ENCODE assay signal across 25 cellular contexts in the genomic region with DNA sequence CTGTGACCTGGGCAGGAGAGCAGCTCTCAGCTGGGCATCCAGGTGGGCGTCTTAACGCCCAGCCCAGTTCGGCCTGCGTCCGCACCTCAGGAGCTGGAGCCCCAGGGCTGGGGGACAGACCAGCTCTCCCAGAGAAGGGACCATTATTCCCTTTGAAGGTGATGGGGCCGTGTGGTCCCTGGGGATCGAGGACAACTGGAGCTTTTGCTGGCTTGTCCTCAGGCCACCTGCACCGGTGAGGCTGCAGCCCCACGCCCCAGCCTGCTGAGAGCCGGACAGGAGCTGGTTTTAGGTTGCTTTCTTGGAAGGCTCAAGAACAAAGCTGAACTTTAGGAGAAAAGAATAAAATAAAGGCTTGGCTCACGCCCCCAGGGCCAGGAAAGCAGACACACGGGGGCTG. TPM values are rescaled to one million over a fixed set of nuclear protein-coding genes. Genes with fewer than 3 reads are reported as not detected.
A peak's percentile ranks its signal among the peaks of the same experiment; 100 is the strongest.
DNase-seq lines count a peak whose midpoint lies in the region; ATAC-seq, FAIRE-seq and TF ChIP-seq lines count a peak whose summit lies in the region.
"Had no signal": no experiment of that assay in that cellular context is flagged by ENCODE, and none has a peak within 500 bp of the region (broad histone marks: within the 10 kb centered on the region; RNA-seq: fewer than 3 reads in every experiment).

No MANE protein-coding gene starts in this region.

- peaks cover 73% of the 10 kb centered on the region for H3K4me1 ChIP-seq in A549
- H3K4me1 ChIP-seq in psoas muscle = peaks cover 38% of the 10 kb centered on the region

- no peak overlapping the region for H3K27ac Mint-ChIP-seq in mesothelial cell of epicardium
- H3K27ac Mint-ChIP-seq: activated naive CD4-positive, alpha-beta T cell treated with anti-CD3 and anti-CD28 coated beads, Interleukin-2, amount 50 U/mL, for 24 hours; activated T-cell treated with anti-CD3 and anti-CD28 coated beads, Interleukin-2, amount 50 U/mL, for 72 hours; CD4-positive, alpha-beta T cell had no signal

- TF ChIP-seq CTCF in A549 (IDR thresholded peaks at IDR 0.05) (no peak), psoas muscle (IDR thresholded peaks at IDR 0.05) (no peak), mesothelial cell of epicardium (IDR thresholded peaks at IDR 0.05; ENCODE audit: unreplicated experiment) (no peak)

- H3K36me3 ChIP-seq in psoas muscle (ENCODE audit: insufficient read depth in 1 of 2, low read depth in 1 of 2) = peaks cover 3 to 12% of the 10 kb centered on the region in 2 donors
- H3K36me3 ChIP-seq: ovary had no signal

- no peak for ATAC-seq in A549
- no peak for ATAC-seq in GM19463 (IDR thresholded peaks at IDR 0.05; ENCODE audit: unreplicated experiment)
- ATAC-seq in psoas muscle = no peak
- ATAC-seq: activated CD4-positive, CD25-positive, alpha-beta regulatory T cell treated with anti-CD3 and anti-CD28 coated beads, Interleukin-2, amount 50 U/mL, for 24 hours; esophagus mucosa had no signal

- no peak overlapping the region for H3K4me3 Mint-ChIP-seq in mesothelial cell of epicardium
- H3K4me3 Mint-ChIP-seq: activated naive CD4-positive, alpha-beta T cell treated with anti-CD3 and anti-CD28 coated beads, Interleukin-2, amount 50 U/mL, for 24 hours; activated T-cell treated with anti-CD3 and anti-CD28 coated beads, Interleukin-2, amount 50 U/mL, for 72 hours; CD4-positive, alpha-beta T cell had no signal

- no peaks in the 10 kb centered on the region for H3K36me3 Mint-ChIP-seq in mesothelial cell of epicardium

- TF ChIP-seq EP300 in A549 (IDR thresholded peaks at IDR 0.05) = no peak

- 90% methylated on average over 11 of the region's 12 CpGs for WGBS in A549 (ENCODE audit: missing lambda C conversion rate)
- WGBS in psoas muscle, 3 donors = 79 to 93% (median 84%) methylated on average over 12 of the region's 12 CpGs

- peak overlapping the region; percentile 98 for H3K4me2 ChIP-seq in A549

- TF ChIP-seq RAD21 in A549 (conservative IDR thresholded peaks at IDR 0.05 in 1 of 2, IDR thresholded peaks at IDR 0.05 in 1 of 2) = no peak

- intact Hi-C loops in psoas muscle (cut with DNase I) = no loop called here

- H3K9me3 ChIP-seq in A549 (no peaks in the 10 kb centered on the region), psoas muscle (no peaks in the 10 kb centered on the region)
- H3K9me3 ChIP-seq: ovary had no signal

- DNase-seq in A549 (ENCODE audit: low read depth in 1 of 2, low spot score in 1 of 2) (no peak), GM12891 (ENCODE audit: insufficient read length, low spot score) (peak; percentile 18), mesenteric fat pad (ENCODE audit: low spot score) (peak; percentile 64), CD1c-positive myeloid dendritic cell (ENCODE audit: extremely low spot score) (no peak), psoas muscle (no peak), mesothelial cell of epicardium (ENCODE audit: low spot score in 2 of 2, unreplicated experiment in 2 of 2) (no peak)
- DNase-seq: activated T-cell treated with anti-CD3 and anti-CD28 coated beads, Interleukin-2, amount 50 U/mL, for 72 hours; CD4-positive, alpha-beta T cell; cerebellar nuclear complex; effector CD8-positive, alpha-beta T cell; NCI-H146; NCI-H510A treated with DMSO at 0.1 percent for 48 hours; NK-92 treated with Interleukin-12 subunit alpha and Interleukin-12 subunit beta, amount 100 ng/mL, for 24 hours; ovary; right cardiac atrium; stimulated activated CD8-positive, alpha-beta memory T cell treated with anti-CD3 and anti-CD28 coated beads, Interleukin-4, amount 100 ng/mL, for 48 hours had no signal

- H3K27ac ChIP-seq in A549 (peak overlapping the region; percentile 99), angular gyrus (ENCODE audit: low read depth, low read length) (peak overlapping the region; percentile 19), psoas muscle (no peak overlapping the region)
- H3K27ac ChIP-seq: ovary had no signal

- no peaks in the 10 kb centered on the region for H3K9me3 Mint-ChIP-seq in mesothelial cell of epicardium
- H3K9me3 Mint-ChIP-seq: activated naive CD4-positive, alpha-beta T cell treated with anti-CD3 and anti-CD28 coated beads, Interleukin-2, amount 50 U/mL, for 24 hours; activated T-cell treated with anti-CD3 and anti-CD28 coated beads, Interleukin-2, amount 50 U/mL, for 72 hours; CD4-positive, alpha-beta T cell had no signal

- POLR2A ChIA-PET in A549 (lab: Yijun Ruan, JAX) = no interaction called here

- CTCF ChIA-PET in A549 (lab: Yijun Ruan, JAX) = interaction anchor here (1.0 to 6.3 kb wide), 5 partner anchors 11 to 87 kb away, joined by 3 to 44 read pairs (median 6); no protein-coding TSS in a partner anchor

- H3K4me3 ChIP-seq in A549 = no peak overlapping the region
- no peak overlapping the region for H3K4me3 ChIP-seq in psoas muscle
- H3K4me3 ChIP-seq: lung, ovary had no signal

- no peaks in the 10 kb centered on the region for H3K27me3 Mint-ChIP-seq in mesothelial cell of epicardium (ENCODE audit: low read depth)

- peaks cover 39% of the 10 kb centered on the region for H3K4me1 Mint-ChIP-seq in mesothelial cell of epicardium

- TF ChIP-seq POLR2A in A549 (IDR thresholded peaks at IDR 0.05; ENCODE audit: low read length) = no peak
- no peak for TF ChIP-seq POLR2A in GM12891 (IDR thresholded peaks at IDR 0.05; ENCODE audit: low read depth, low read length)

- no peak for FAIRE-seq in A549 (lab: Jason Lieb, UNC)
- FAIRE-seq in GM12891 (lab: Jason Lieb, UNC) = no peak
- FAIRE-seq: G401.6, HTR-8/SVneo, keratinocyte had no signal

- H3K27me3 ChIP-seq in psoas muscle (ENCODE audit: insufficient read depth in 3 of 3, low read length in 2 of 3) = no peaks in the 10 kb centered on the region
- H3K27me3 ChIP-seq: ovary had no signal

TF ChIP-seq in A549, 52 proteins besides CTCF, POLR2A, EP300 and RAD21 (continues in another document):
- TF ChIP-seq POLR2AphosphoS2 (conservative IDR thresholded peaks at IDR 0.05; ENCODE audit: low read length) (no peak), MAZ (IDR thresholded peaks at IDR 0.05; ENCODE audit: borderline replicate concordance, low read depth, low read length) (no peak), ZFP36 (IDR thresholded peaks at IDR 0.05; ENCODE audit: borderline replicate concordance, partially characterized antibody) (no peak), HOXB5 (CRISPR knock-in tag; IDR thresholded peaks at IDR 0.05) (no peak), ZC3H11A (IDR thresholded peaks at IDR 0.05) (no peak), ZSCAN20 (CRISPR knock-in tag; IDR thresholded peaks at IDR 0.05) (no peak), RNF2 (IDR thresholded peaks at IDR 0.05; ENCODE audit: borderline replicate concordance, low read depth) (no peak), PBX3 (IDR thresholded peaks at IDR 0.05) (no peak), SREBF2 (IDR thresholded peaks at IDR 0.05) (no peak), PHF8 (IDR thresholded peaks at IDR 0.05; ENCODE audit: borderline replicate concordance, low read depth) (no peak), TFCP2L1 (CRISPR knock-in tag; IDR thresholded peaks at IDR 0.05) (no peak), CHD2 (IDR thresholded peaks at IDR 0.05; ENCODE audit: low read length, partially characterized antibody) (no peak), MAFK (IDR thresholded peaks at IDR 0.05; ENCODE audit: partially characterized antibody) (no peak)

TF ChIP-seq in GM12891, 5 proteins besides CTCF, POLR2A, EP300 and RAD21:
- no peak for TF ChIP-seq PAX5 (IDR thresholded peaks at IDR 0.05; ENCODE audit: insufficient read depth, low read length, severe bottlenecking)
- TF ChIP-seq SPI1 (IDR thresholded peaks at IDR 0.05; ENCODE audit: low read depth, low read length) = no peak
- TF ChIP-seq POU2F2 (IDR thresholded peaks at IDR 0.05; ENCODE audit: low read depth, low read length) = no peak
- TF ChIP-seq TAF1 (IDR thresholded peaks at IDR 0.05; ENCODE audit: low read depth, low read length) = no peak
- no peak for TF ChIP-seq POLR2AphosphoS5 (IDR thresholded peaks at IDR 0.05; ENCODE audit: low read depth, low read length)

RNA-seq across cellular contexts. Expression of gene NACC2, which starts 40.9 kb away (rescaled TPM):
- polyA plus RNA-seq in A549 (2011; rRNA removed) (12.7 and 16.1 TPM in 2 replicates), A549 (2017; fragmentation: RNase III; extraction: RNeasy Plus Mini Kit Qiagen cat#74134 plus additional on column Dnase treatment) (28.4 to 29.5 TPM (median 29.2 TPM) in 3 replicates), psoas muscle (10 to 100 TPM in 2 of 3 donors, 1 to 10 TPM in 1; 8.5 to 14.0 (median 10.4) TPM)
- polyA plus RNA-seq in A549 (2012; cell fraction: cytosol; rRNA removed) = 24.7 and 31.7 TPM in 2 replicates
- 60.5 and 64.5 TPM in 2 replicates for polyA plus RNA-seq in A549 (2012; cell fraction: nucleus; rRNA removed)
- polyA minus RNA-seq in A549 (2011; rRNA and poly(A)+ RNA removed) = 16.6 and 18.9 TPM in 2 replicates
- 0.39 TPM for polyA plus RNA-seq in GM12891 (2012; ENCODE audit: low read depth, missing spikeins)
- total RNA-seq in mesenteric fat pad (41.4 TPM), psoas muscle (10 to 100 TPM; 18.4 to 33.5 (median 28.0) TPM), mesothelial cell of epicardium (18.4 to 20.0 TPM (median 19.1 TPM) in 3 replicates)

Comparison
In these comparisons a context has a peak if more than half of its experiments do, and no peak if none do; other contexts are left out.
1. DNase-seq: peak in GM12891 (single experiment) and mesenteric fat pad (single experiment); none in A549 (0 of 2), CD1c-positive myeloid dendritic cell (single experiment), psoas muscle (0 of 2) and mesothelial cell of epicardium (0 of 2).